ENCODE assay signal across 18 cellular contexts in genomic region chr2:64808092-64808491, GRCh38.
A peak's percentile ranks its signal among the peaks of the same experiment; 100 is the strongest.
DNase-seq lines count a peak whose midpoint lies in the region; ATAC-seq, FAIRE-seq and TF ChIP-seq lines count a peak whose summit lies in the region.
"Had no signal": no experiment of that assay in that cellular context is flagged by ENCODE, and none has a peak within 500 bp of the region (broad histone marks: within the 10 kb centered on the region; RNA-seq: fewer than 3 reads in every experiment).

No MANE protein-coding gene starts in this region.

- peaks cover 39% of the 10 kb centered on the region for H3K4me1 Mint-ChIP-seq in activated T-helper 1 cell treated with anti-CD3 and anti-CD28 coated beads, Interleukin-12 subunit alpha, Interleukin-12 subunit beta, Interleukin-2, Interleukin-4 antibody, amounts not matched to agents 30 ng/mL and 10 ng/mL and 1 ng/mL, durations not matched to agents 14 hours and 24 hours and 36 hours (ENCODE audit: low read depth)

- peaks cover 2% of the 10 kb centered on the region for H3K36me3 Mint-ChIP-seq in activated T-helper 1 cell treated with anti-CD3 and anti-CD28 coated beads, Interleukin-12 subunit alpha, Interleukin-12 subunit beta, Interleukin-2, Interleukin-4 antibody, amounts not matched to agents 30 ng/mL and 10 ng/mL and 1 ng/mL, durations not matched to agents 14 hours and 24 hours and 36 hours (ENCODE audit: low read depth)
- H3K36me3 Mint-ChIP-seq: natural killer cell treated with Interleukin-12 subunit alpha and Interleukin-12 subunit beta and Interleukin-15 and Interleukin-18, amount 100 ng/mL, for 72 hours had no signal

- H3K79me2 ChIP-seq in Loucy (ENCODE audit: insufficient read depth, low read length) (no peaks in the 10 kb centered on the region), keratinocyte (ENCODE audit: control insufficient read depth, insufficient read depth, low read length) (no peaks in the 10 kb centered on the region)

- H3K9me3 ChIP-seq in Loucy (ENCODE audit: insufficient read depth, low read depth, low read length) (no peaks in the 10 kb centered on the region), keratinocyte (ENCODE audit: control insufficient read depth, low read depth, low read length) (no peaks in the 10 kb centered on the region)
- H3K9me3 ChIP-seq: esophagus squamous epithelium, prostate gland, testis had no signal

- TF ChIP-seq CTCF in Loucy (conservative IDR thresholded peaks at IDR 0.05; ENCODE audit: low read length), result no peak
- no peak for TF ChIP-seq CTCF in keratinocyte (optimal IDR thresholded peaks at IDR 0.05 in 1 of 3, IDR thresholded peaks at IDR 0.05 in 1 of 3, conservative IDR thresholded peaks at IDR 0.05 in 1 of 3; ENCODE audit: extremely low read depth in 1 of 3, insufficient read depth in 2 of 3, low read length in 3 of 3)

- no peak overlapping the region for H3K4me3 Mint-ChIP-seq in activated T-helper 1 cell treated with anti-CD3 and anti-CD28 coated beads, Interleukin-12 subunit alpha, Interleukin-12 subunit beta, Interleukin-2, Interleukin-4 antibody, amounts not matched to agents 30 ng/mL and 10 ng/mL and 1 ng/mL, durations not matched to agents 14 hours and 24 hours and 36 hours
- H3K4me3 Mint-ChIP-seq: natural killer cell treated with Interleukin-12 subunit alpha and Interleukin-12 subunit beta and Interleukin-15 and Interleukin-18, amount 100 ng/mL, for 72 hours had no signal

- H3K4me2 ChIP-seq in Loucy (ENCODE audit: low read depth, low read length, poor library complexity, severe bottlenecking) (no peak overlapping the region), keratinocyte (ENCODE audit: control insufficient read depth, extremely low read depth, insufficient read depth, low read depth, low read length) (no peak overlapping the region)

- H3K27ac Mint-ChIP-seq in activated T-helper 1 cell treated with anti-CD3 and anti-CD28 coated beads, Interleukin-12 subunit alpha, Interleukin-12 subunit beta, Interleukin-2, Interleukin-4 antibody, amounts not matched to agents 30 ng/mL and 10 ng/mL and 1 ng/mL, durations not matched to agents 14 hours and 24 hours and 36 hours, result peak overlapping the region; percentile 80
- H3K27ac Mint-ChIP-seq: natural killer cell treated with Interleukin-12 subunit alpha and Interleukin-12 subunit beta and Interleukin-15 and Interleukin-18, amount 100 ng/mL, for 72 hours had no signal

- H3K27me3 ChIP-seq in Loucy (ENCODE audit: insufficient read depth, low read length, poor library complexity, severe bottlenecking), result no peaks in the 10 kb centered on the region
- no peaks in the 10 kb centered on the region for H3K27me3 ChIP-seq in keratinocyte (ENCODE audit: control insufficient read depth, extremely low read depth, insufficient read depth, low read length)
- H3K27me3 ChIP-seq: esophagus squamous epithelium, heart left ventricle, testis had no signal

- no peaks in the 10 kb centered on the region for H3K27me3 Mint-ChIP-seq in activated T-helper 1 cell treated with anti-CD3 and anti-CD28 coated beads, Interleukin-12 subunit alpha, Interleukin-12 subunit beta, Interleukin-2, Interleukin-4 antibody, amounts not matched to agents 30 ng/mL and 10 ng/mL and 1 ng/mL, durations not matched to agents 14 hours and 24 hours and 36 hours (ENCODE audit: insufficient read depth)

- H3K9me3 Mint-ChIP-seq in activated T-helper 1 cell treated with anti-CD3 and anti-CD28 coated beads, Interleukin-12 subunit alpha, Interleukin-12 subunit beta, Interleukin-2, Interleukin-4 antibody, amounts not matched to agents 30 ng/mL and 10 ng/mL and 1 ng/mL, durations not matched to agents 14 hours and 24 hours and 36 hours, result peaks cover 5% of the 10 kb centered on the region
- H3K9me3 Mint-ChIP-seq: natural killer cell treated with Interleukin-12 subunit alpha and Interleukin-12 subunit beta and Interleukin-15 and Interleukin-18, amount 100 ng/mL, for 72 hours had no signal

- FAIRE-seq in keratinocyte (lab: Jason Lieb, UNC), result no peak
- FAIRE-seq: islet of Langerhans had no signal

- in situ Hi-C loops in Caki2 (cut with HindIII; ENCODE audit: low pct_unique_long_range_greater_than_20kb, low sequenced_read_pairs), result no loop called here

- no peaks in the 10 kb centered on the region for H3K9me1 ChIP-seq in keratinocyte (ENCODE audit: control insufficient read depth, extremely low read depth, insufficient read depth, low read length)

- peak; percentile 8 for DNase-seq in Caki2 (ENCODE audit: low read depth)
- no peak for DNase-seq in activated T-helper 1 cell treated with anti-CD3 and anti-CD28 coated beads, Interleukin-12 subunit alpha, Interleukin-12 subunit beta, Interleukin-2, Interleukin-4 antibody, amounts not matched to agents 30 ng/mL and 10 ng/mL and 1 ng/mL, durations not matched to agents 14 hours and 24 hours and 36 hours (ENCODE audit: low spot score)
- DNase-seq in keratinocyte (ENCODE audit: low read depth, low spot score), result no peak
- DNase-seq in NCI-H1417 (lab: John Stamatoyannopoulos, UW), result no peak
- DNase-seq in head of caudate nucleus, result no peak
- no peak for DNase-seq in DMS53 treated with DMSO at 0.1 percent for 48 hours (lab: John Stamatoyannopoulos, UW; ENCODE audit: unreplicated experiment)
- DNase-seq: central memory CD4-positive, alpha-beta T cell; COR-L47; esophagus squamous epithelium; heart left ventricle; NCI-H1436 treated with DMSO at 0.1 percent for 48 hours; Right ventricle myocardium superior; testis had no signal

- dilution Hi-C loops in keratinocyte (cut with MboI; ENCODE audit: extremely low pct_ligation_motif_present, low sequenced_read_pairs), result no loop called here

- no peaks in the 10 kb centered on the region for H3K9me2 ChIP-seq in Loucy (replicated peaks; ENCODE audit: low read depth, low read length)

- no peaks in the 10 kb centered on the region for H3F3A ChIP-seq in Loucy (ENCODE audit: low read depth)

- H3K36me3 ChIP-seq in Loucy (ENCODE audit: insufficient read depth, low read length) (no peaks in the 10 kb centered on the region), keratinocyte (ENCODE audit: control insufficient read depth in 2 of 2, extremely low read depth in 1 of 2, insufficient read depth in 2 of 2, low read length in 2 of 2) (no peaks in the 10 kb centered on the region)
- H3K36me3 ChIP-seq: esophagus squamous epithelium, heart left ventricle, prostate gland had no signal

- intact Hi-C loops in activated T-helper 1 cell treated with anti-CD3 and anti-CD28 coated beads, Interleukin-12 subunit alpha, Interleukin-12 subunit beta, Interleukin-2, Interleukin-4 antibody, amounts not matched to agents 30 ng/mL and 10 ng/mL and 1 ng/mL, durations not matched to agents 14 hours and 24 hours and 36 hours (cut with micrococcal nuclease), result loop anchor here (5.0 kb wide), 1 partner anchor 56 kb away; no protein-coding TSS in a partner anchor
- intact Hi-C loops in head of caudate nucleus (cut with DNase I), result no loop called here

- H3K27ac ChIP-seq in keratinocyte (ENCODE audit: control insufficient read depth, insufficient read depth, low read length), result peak overlapping the region; percentile 56
- H3K27ac ChIP-seq: esophagus squamous epithelium, prostate gland, testis had no signal

- H3K4me1 ChIP-seq in Loucy (ENCODE audit: insufficient read depth, low read length, poor library complexity, severe bottlenecking) (no peaks in the 10 kb centered on the region), keratinocyte (ENCODE audit: control insufficient read depth, extremely low read depth, insufficient read depth, low read length) (peaks cover 23% of the 10 kb centered on the region)
- H3K4me1 ChIP-seq: prostate gland, testis had no signal

- H3K4me3 ChIP-seq in Loucy (ENCODE audit: low read length, poor library complexity, severe bottlenecking) (no peak overlapping the region), keratinocyte (ENCODE audit: control insufficient read depth in 2 of 3, extremely low read depth in 1 of 3, insufficient read depth in 2 of 3, low read depth in 1 of 3, low read length in 3 of 3) (no peak overlapping the region)
- H3K4me3 ChIP-seq: esophagus squamous epithelium, heart left ventricle, prostate gland, testis had no signal

- peak overlapping the region; percentile 1; the same call in 1 of the 2 replicates for H2AFZ ChIP-seq in Loucy (ENCODE audit: low read length)
- no peak overlapping the region for H2AFZ ChIP-seq in keratinocyte (ENCODE audit: control insufficient read depth, low read length)

- no peak for ATAC-seq in GM21619 (IDR thresholded peaks at IDR 0.05; ENCODE audit: unreplicated experiment)

- H3K9ac ChIP-seq in Loucy (ENCODE audit: low read depth, low read length, poor library complexity, severe bottlenecking) (no peak overlapping the region), keratinocyte (ENCODE audit: control insufficient read depth, extremely low read depth, insufficient read depth, low read length) (no peak overlapping the region)

- H4K20me1 ChIP-seq in Loucy (ENCODE audit: insufficient read depth, low read length, poor library complexity, severe bottlenecking) (no peaks in the 10 kb centered on the region), keratinocyte (ENCODE audit: control insufficient read depth, extremely low read depth, insufficient read depth, low read length) (no peaks in the 10 kb centered on the region)
